28 cellular contexts compared by ENCODE assay signal in the genomic region with DNA sequence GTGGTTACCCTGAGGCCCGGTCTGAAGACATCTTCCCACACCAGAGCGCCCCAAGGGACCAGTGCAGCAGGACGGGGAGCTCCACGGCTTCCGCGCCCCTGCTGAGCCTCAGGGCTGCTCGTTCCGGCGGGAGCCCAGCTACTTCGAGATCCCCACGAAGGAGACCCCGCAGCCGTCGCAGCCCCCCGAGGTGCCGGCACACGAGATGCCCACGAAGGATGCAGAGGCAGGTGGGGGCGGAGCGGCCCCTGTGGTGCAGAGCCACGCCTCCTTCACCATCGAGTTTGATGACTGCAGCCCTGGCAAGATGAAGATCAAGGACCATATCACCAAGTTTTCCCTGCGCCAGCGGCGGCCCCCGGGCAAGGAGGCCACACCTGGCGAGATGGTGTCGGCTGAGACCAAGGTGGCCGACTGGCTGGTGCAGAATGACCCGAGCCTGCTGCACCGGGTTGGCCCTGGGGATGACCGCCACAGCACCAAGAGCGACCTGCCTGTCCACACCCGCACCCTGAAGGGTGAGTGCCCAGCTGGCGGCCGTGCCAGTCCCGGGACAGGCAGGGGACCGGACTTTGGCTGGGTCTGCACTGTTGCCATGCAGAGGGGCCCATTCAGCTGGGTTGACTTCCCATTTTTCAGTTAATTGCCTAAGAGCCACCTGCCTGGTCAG. TPM values are rescaled to one million over a fixed set of nuclear protein-coding genes. Genes with fewer than 3 reads are reported as not detected.
DNase-seq lines count a peak whose midpoint lies in the region; ATAC-seq and TF ChIP-seq lines count a peak whose summit lies in the region.
"Had no signal": no experiment of that assay in that cellular context is flagged by ENCODE, and none has a peak within 500 bp of the region (broad histone marks: within the 10 kb centered on the region; RNA-seq: fewer than 3 reads in every experiment).

No MANE protein-coding gene starts in this region.

- H3K27ac ChIP-seq in spleen (no peak overlapping the region), smooth muscle cell (ENCODE audit: low read depth) (no peak overlapping the region)
- H3K27ac ChIP-seq: gastroesophageal sphincter, left lung, neutrophil, upper lobe of right lung had no signal

- H2AFZ ChIP-seq in smooth muscle cell (ENCODE audit: low read depth) = no peak overlapping the region

- H3K79me2 ChIP-seq in smooth muscle cell (ENCODE audit: low read depth) = no peaks in the 10 kb centered on the region

- peak; percentile 35 for DNase-seq in Right ventricle myocardium superior
- no peak for DNase-seq in cardiac septum (ENCODE audit: low spot score)
- peak; percentile 46 for DNase-seq in NB4 (ENCODE audit: low read depth)
- peak; percentile 18 for DNase-seq in left ventricle myocardium superior
- peak; percentile 61 for DNase-seq in spleen
- DNase-seq in smooth muscle cell (lab: John Stamatoyannopoulos, UW; ENCODE audit: unreplicated experiment) = no peak
- no peak for DNase-seq in NCI-H82 (lab: John Stamatoyannopoulos, UW)
- DNase-seq: activated CD8-positive, alpha-beta memory T cell treated with anti-CD3 and anti-CD28 coated beads, Interleukin-2, amount 50 U/mL, for 48 hours; cerebellar nuclear complex; hypothalamus; immature natural killer cell; KBM-7; naive B cell; NCI-H2029 treated with DMSO at 0.1 percent for 48 hours; SIG-M5; stimulated activated naive CD4-positive, alpha-beta T cell had no signal

- TF ChIP-seq POLR2A in NB4 (IDR thresholded peaks at IDR 0.05; ENCODE audit: extremely low read depth, insufficient read length) (no peak), spleen (IDR thresholded peaks at IDR 0.05) (no peak)

- H3K4me2 ChIP-seq in smooth muscle cell = no peak overlapping the region

- H3F3A ChIP-seq in smooth muscle cell (ENCODE audit: low read depth) = no peaks in the 10 kb centered on the region

- no peaks in the 10 kb centered on the region for H3K27me3 ChIP-seq in spleen (replicated peaks in 1 of 7)
- no peaks in the 10 kb centered on the region for H3K27me3 ChIP-seq in smooth muscle cell (ENCODE audit: low read depth)
- H3K27me3 ChIP-seq: gastroesophageal sphincter, left lung, neutrophil, upper lobe of right lung had no signal

- no peak overlapping the region for H3K9ac ChIP-seq in smooth muscle cell (ENCODE audit: low read depth)

- H3K36me3 ChIP-seq in spleen (peaks cover 0 to 70% (median 6%) of the 10 kb centered on the region in 6 donors), smooth muscle cell (ENCODE audit: low read depth) (no peaks in the 10 kb centered on the region)
- H3K36me3 ChIP-seq: neutrophil had no signal

- no peaks in the 10 kb centered on the region for H3K9me3 ChIP-seq in spleen
- no peaks in the 10 kb centered on the region for H3K9me3 ChIP-seq in smooth muscle cell (replicated peaks; ENCODE audit: low read depth)
- H3K9me3 ChIP-seq: gastroesophageal sphincter, left lung, neutrophil, upper lobe of right lung had no signal

- H4K20me1 ChIP-seq in smooth muscle cell (ENCODE audit: low read depth) = peaks cover 28% of the 10 kb centered on the region

- TF ChIP-seq CTCF in NB4 (IDR thresholded peaks at IDR 0.05; ENCODE audit: low read depth, low read length) = no peak
- TF ChIP-seq CTCF in spleen (IDR thresholded peaks at IDR 0.05 in 8 of 11, conservative IDR thresholded peaks at IDR 0.05 in 3 of 11) = no peak
- TF ChIP-seq CTCF in smooth muscle cell (IDR thresholded peaks at IDR 0.05; ENCODE audit: borderline replicate concordance, insufficient read depth, poor library complexity, severe bottlenecking) = no peak

- WGBS in spleen, 5 donors = 65 to 93% (median 87%) methylated on average over 4 to 38 of the region's 38 CpGs
- WGBS in smooth muscle cell (ENCODE audit: low lambda C conversion rate) = 94% methylated on average over 37 of the region's 38 CpGs

- H3K4me1 ChIP-seq in spleen (no peaks in the 10 kb centered on the region), smooth muscle cell (ENCODE audit: low read depth) (no peaks in the 10 kb centered on the region)
- H3K4me1 ChIP-seq: gastroesophageal sphincter, left lung, upper lobe of right lung had no signal

- H3K4me3 ChIP-seq in NB4 (ENCODE audit: low read depth, low read length) = no peak overlapping the region
- no peak overlapping the region for H3K4me3 ChIP-seq in spleen
- no peak overlapping the region for H3K4me3 ChIP-seq in smooth muscle cell
- H3K4me3 ChIP-seq: gastroesophageal sphincter, GM12878, left lung, upper lobe of right lung had no signal

- no peak for ATAC-seq in Right ventricle myocardium superior (ENCODE audit: poor library complexity)
- ATAC-seq in left ventricle myocardium superior = no peak
- ATAC-seq in HG03139 (IDR thresholded peaks at IDR 0.05; ENCODE audit: unreplicated experiment) = no peak
- ATAC-seq: gastroesophageal sphincter had no signal

- intact Hi-C loops in Right ventricle myocardium superior (cut with DNase I) = no loop called here
- intact Hi-C loops in cardiac septum (cut with DNase I) = no loop called here
- intact Hi-C loops in left ventricle myocardium superior (cut with micrococcal nuclease) = no loop called here
- intact Hi-C loops in spleen (cut with DNase I; ENCODE audit: low total_unique reads) = no loop called here

RNA-seq across cellular contexts. Expression of a gene that starts 18.1 kb away (rescaled TPM):
- total RNA-seq in Right ventricle myocardium superior (9.5 TPM), cardiac septum (19.2 TPM), left ventricle myocardium superior (10.7 TPM), spleen (10 to 100 TPM in 1 of 7 donors, 1 to 10 TPM in 6; 5.2 to 12.6 (median 5.9) TPM), smooth muscle cell (9.8 and 13.7 TPM in 2 replicates)
- polyA plus RNA-seq in spleen (1 to 10 TPM in 1 of 3 donors, under 1 TPM in 2; 0.58 to 3.8 (median 0.72) TPM), smooth muscle cell (5.9 and 7.9 TPM in 2 replicates)
- polyA plus RNA-seq: CD8-positive, alpha-beta memory T cell; immature natural killer cell had no signal

RNA-seq across cellular contexts. Expression of a gene that starts 41.6 kb away (rescaled TPM):
- total RNA-seq in Right ventricle myocardium superior (0.13 TPM), cardiac septum (0.51 TPM), left ventricle myocardium superior (0.27 TPM), spleen (10 to 100 TPM in 6 of 7 donors, 1 to 10 TPM in 1; 5.4 to 30.2 (median 13.9) TPM), smooth muscle cell (0.09 TPM in 1 of 2 replicates, not detected in the other)
- polyA plus RNA-seq in spleen (10 to 100 TPM; 25.8 to 31.3 (median 29.8) TPM), smooth muscle cell (0.06 and 2.5 TPM in 2 replicates)
- total RNA-seq: A673; activated CD8-positive, alpha-beta T cell treated with anti-CD3 and anti-CD28 coated beads for 36 hours; dermis microvascular lymphatic vessel endothelial cell; H4; M059J had no signal
- polyA plus RNA-seq: CD8-positive, alpha-beta memory T cell had no signal

Comparison
In these comparisons a context has a peak if more than half of its experiments do, and no peak if none do; other contexts are left out.
1. DNase-seq: peak in Right ventricle myocardium superior (single experiment), NB4 (single experiment), left ventricle myocardium superior (single experiment) and spleen (single experiment); none in cardiac septum (single experiment), smooth muscle cell (single experiment) and NCI-H82 (single experiment).